Comparison of ENCODE assay signal across 1 cellular context in genomic region chr3:13300546-13301294, GRCh38.
TF ChIP-seq lines count a peak whose summit lies in the region.

No MANE protein-coding gene starts in this region.

TF ChIP-seq in GM23338, 12 proteins besides CTCF, POLR2A, EP300 and RAD21 (continued from another document):
- TF ChIP-seq ZNF462 (CRISPR knock-in tag; IDR thresholded peaks at IDR 0.05) (no peak), STAT1 (IDR thresholded peaks at IDR 0.05; ENCODE audit: unreplicated experiment) (no peak), REST (IDR thresholded peaks at IDR 0.05; ENCODE audit: unreplicated experiment) (no peak)
